In the genomic region with DNA sequence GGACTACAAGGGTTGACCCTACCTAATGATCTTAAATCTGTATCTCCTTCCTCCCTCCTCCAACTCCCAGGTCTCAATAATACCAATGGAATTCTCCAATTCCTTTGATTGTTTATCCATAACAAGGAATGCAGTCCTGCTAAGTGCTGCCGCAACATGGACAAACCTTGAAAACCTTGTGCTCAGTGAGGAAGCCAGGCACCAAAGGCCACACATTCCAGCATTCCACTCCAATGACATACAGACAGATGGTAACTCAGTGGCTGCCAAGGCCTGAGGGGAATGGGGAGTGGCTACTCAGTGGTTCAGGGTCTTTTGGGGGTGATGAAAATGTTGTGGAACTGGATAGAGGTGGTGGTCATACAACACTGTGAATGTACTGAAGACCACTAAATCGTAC, we compare ENCODE assay signal across 20 cellular contexts. TPM values are rescaled to one million over a fixed set of nuclear protein-coding genes. Genes with fewer than 3 reads are reported as not detected.
A peak's percentile ranks its signal among the peaks of the same experiment; 100 is the strongest.
DNase-seq lines count a peak whose midpoint lies in the region; ATAC-seq and TF ChIP-seq lines count a peak whose summit lies in the region.
"Had no signal": no experiment of that assay in that cellular context is flagged by ENCODE, and none has a peak within 500 bp of the region (broad histone marks: within the 10 kb centered on the region; RNA-seq: fewer than 3 reads in every experiment).

No MANE protein-coding gene starts in this region.

- no peak overlapping the region for H2AFZ ChIP-seq in fibroblast of lung (ENCODE audit: low read length)

- H3K27ac ChIP-seq in SJCRH30: peak overlapping the region; percentile 48
- no peak overlapping the region for H3K27ac ChIP-seq in fibroblast of lung (ENCODE audit: insufficient read depth, low read length)
- H3K27ac ChIP-seq: psoas muscle, SK-N-MC, vagina had no signal

- H4K20me1 ChIP-seq in fibroblast of lung (ENCODE audit: control insufficient read depth, extremely low read depth, insufficient read depth, low read length): no peaks in the 10 kb centered on the region

- in situ Hi-C loops in Caki2 (cut with HindIII; ENCODE audit: low pct_unique_long_range_greater_than_20kb, low sequenced_read_pairs): no loop called here

- CTCF ChIA-PET in WTC11 (lab: Charles Lee): interaction anchor here (0.9 to 2.5 kb wide), 8 partner anchors 11 to 519 kb away, joined by 4 to 41 read pairs (median 10); a partner anchor contains a TSS

- H3K4me1 Mint-ChIP-seq in WTC11: no peaks in the 10 kb centered on the region
- H3K4me1 Mint-ChIP-seq: central memory CD8-positive, alpha-beta T cell; stimulated activated effector memory CD8-positive, alpha-beta T cell treated with anti-CD3 and anti-CD28 coated beads, Interleukin-12 subunit alpha, Interleukin-12 subunit beta, amount 100 ng/mL, for 72 hours had no signal

- H3K9me3 Mint-ChIP-seq in WTC11: no peaks in the 10 kb centered on the region
- H3K9me3 Mint-ChIP-seq: CD4-positive, CD25-positive, alpha-beta regulatory T cell; central memory CD8-positive, alpha-beta T cell; stimulated activated effector memory CD8-positive, alpha-beta T cell treated with anti-CD3 and anti-CD28 coated beads, Interleukin-12 subunit alpha, Interleukin-12 subunit beta, amount 100 ng/mL, for 72 hours had no signal

- H3K4me1 ChIP-seq in SJCRH30 (peaks cover 3% of the 10 kb centered on the region; the same call in 1 of the 2 replicates), fibroblast of lung (ENCODE audit: control insufficient read depth, extremely low read depth, insufficient read depth, low read length) (no peaks in the 10 kb centered on the region)
- H3K4me1 ChIP-seq: psoas muscle, vagina had no signal

- H3K79me2 ChIP-seq in fibroblast of lung (ENCODE audit: control insufficient read depth, insufficient read depth, low read length): no peaks in the 10 kb centered on the region

- no peak overlapping the region for H3K9ac ChIP-seq in fibroblast of lung (ENCODE audit: insufficient read depth, low read length)

- POLR2A ChIA-PET in WTC11 (lab: Charles Lee): no interaction called here

- H3K36me3 ChIP-seq in SJCRH30: no peaks in the 10 kb centered on the region
- H3K36me3 ChIP-seq in fibroblast of lung (ENCODE audit: control insufficient read depth, insufficient read depth, low read length): peaks cover 1% of the 10 kb centered on the region
- H3K36me3 ChIP-seq: vagina had no signal

- H3K27me3 Mint-ChIP-seq in WTC11 (ENCODE audit: low read depth): no peaks in the 10 kb centered on the region
- H3K27me3 Mint-ChIP-seq: CD4-positive, CD25-positive, alpha-beta regulatory T cell; central memory CD8-positive, alpha-beta T cell had no signal

- H3K9me3 ChIP-seq in SJCRH30 (replicated peaks) (no peaks in the 10 kb centered on the region), fibroblast of lung (ENCODE audit: control insufficient read depth, insufficient read depth, low read depth, low read length) (no peaks in the 10 kb centered on the region)
- H3K9me3 ChIP-seq: psoas muscle, vagina had no signal

- no peak overlapping the region for H3K27ac Mint-ChIP-seq in WTC11
- H3K27ac Mint-ChIP-seq: CD4-positive, CD25-positive, alpha-beta regulatory T cell; stimulated activated effector memory CD8-positive, alpha-beta T cell treated with anti-CD3 and anti-CD28 coated beads, Interleukin-12 subunit alpha, Interleukin-12 subunit beta, amount 100 ng/mL, for 72 hours had no signal

- no peak for ATAC-seq in WTC11
- no peak for ATAC-seq in HG03280 (IDR thresholded peaks at IDR 0.05; ENCODE audit: unreplicated experiment)
- ATAC-seq: psoas muscle; stimulated activated effector memory CD8-positive, alpha-beta T cell treated with anti-CD3 and anti-CD28 coated beads, Interleukin-12 subunit alpha, Interleukin-12 subunit beta, amount 100 ng/mL, for 72 hours had no signal

- no peak overlapping the region for H3K4me2 ChIP-seq in fibroblast of lung (ENCODE audit: extremely low read depth, insufficient read depth, low read length)

- H3K4me3 Mint-ChIP-seq in WTC11: no peak overlapping the region
- H3K4me3 Mint-ChIP-seq: CD4-positive, CD25-positive, alpha-beta regulatory T cell; central memory CD8-positive, alpha-beta T cell; stimulated activated effector memory CD8-positive, alpha-beta T cell treated with anti-CD3 and anti-CD28 coated beads, Interleukin-12 subunit alpha, Interleukin-12 subunit beta, amount 100 ng/mL, for 72 hours had no signal

- no peak for TF ChIP-seq CTCF in fibroblast of lung (conservative IDR thresholded peaks at IDR 0.05 in 1 of 2, IDR thresholded peaks at IDR 0.05 in 1 of 2; ENCODE audit: low read depth in 1 of 2, low read length in 2 of 2)
- no peak for TF ChIP-seq CTCF in WTC11 (IDR thresholded peaks at IDR 0.05)

- H3K4me3 ChIP-seq in SJCRH30 (no peak overlapping the region), fibroblast of lung (replicated peaks in 1 of 4; ENCODE audit: control extremely low read depth in 1 of 4, insufficient read depth in 1 of 4, low read depth in 3 of 4, low read length in 4 of 4) (no peak overlapping the region)
- H3K4me3 ChIP-seq: psoas muscle, SK-N-MC, vagina had no signal

- H3K27me3 ChIP-seq in SJCRH30 (no peaks in the 10 kb centered on the region), fibroblast of lung (ENCODE audit: control insufficient read depth, insufficient read depth, low read length) (no peaks in the 10 kb centered on the region)
- H3K27me3 ChIP-seq: vagina had no signal

- DNase-seq in Caki2 (ENCODE audit: low read depth) (peak; percentile 4), SJCRH30 (peak in 1 of 2 experiments; percentile 22), fibroblast of lung (ENCODE audit: low read depth in 2 of 2) (peak; percentile 38 to 86), non-pigmented ciliary epithelial cell (ENCODE audit: low read depth) (peak; percentile 57), WTC11 (ENCODE audit: low spot score) (no peak), mesenteric fat pad (ENCODE audit: low spot score) (no peak)
- no peak for DNase-seq in stimulated activated CD4-positive, alpha-beta T cell treated with anti-CD3 and anti-CD28 coated beads, Interleukin-2, amount 100 ng/mL, for 48 hours
- DNase-seq: activated CD8-positive, alpha-beta memory T cell treated with anti-CD3 and anti-CD28 coated beads for 24 hours; CD4-positive, CD25-positive, alpha-beta regulatory T cell; erythroblast; NCI-H1092; NCI-H226; stimulated activated CD4-positive, alpha-beta T cell treated with anti-CD3 and anti-CD28 coated beads, Interleukin-4, amount 100 ng/mL, for 24 hours had no signal

- H3K36me3 Mint-ChIP-seq in WTC11: peaks cover 10% of the 10 kb centered on the region

TF ChIP-seq in WTC11, 78 proteins besides CTCF, POLR2A, EP300 and RAD21 (continues in another document):
- no peak for TF ChIP-seq EMX1 (CRISPR knock-in tag; IDR thresholded peaks at IDR 0.05)
- TF ChIP-seq SMAD4 (CRISPR knock-in tag; IDR thresholded peaks at IDR 0.05): no peak
- no peak for TF ChIP-seq NR2C2 (CRISPR knock-in tag; IDR thresholded peaks at IDR 0.05)
- TF ChIP-seq, protein P1, sequence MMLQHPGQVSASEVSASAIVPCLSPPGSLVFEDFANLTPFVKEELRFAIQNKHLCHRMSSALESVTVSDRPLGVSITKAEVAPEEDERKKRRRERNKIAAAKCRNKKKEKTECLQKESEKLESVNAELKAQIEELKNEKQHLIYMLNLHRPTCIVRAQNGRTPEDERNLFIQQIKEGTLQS (CRISPR knock-in tag; conservative IDR thresholded peaks at IDR 0.05): no peak
- no peak for TF ChIP-seq SOX15 (CRISPR knock-in tag; IDR thresholded peaks at IDR 0.05)

RNA-seq across cellular contexts. Expression of a gene that starts 10.4 kb away (rescaled TPM):
- 55.5 and 76.7 TPM in 2 replicates for total RNA-seq in Caki2 (2014; rRNA removed; shearing (Covaris generic); ENCODE audit: low replicate concordance)
- 29.6 and 29.8 TPM in 2 replicates for total RNA-seq in SJCRH30 (2014; rRNA removed; shearing (Covaris generic))
- total RNA-seq in fibroblast of lung: 7.3 and 10.5 TPM in 2 replicates
- polyA plus RNA-seq in fibroblast of lung: 10.4 and 17.1 TPM in 2 replicates
- 19.7 and 34.0 TPM in 2 replicates for polyA plus RNA-seq in fibroblast of lung (2012)
- polyA minus RNA-seq in fibroblast of lung (ENCODE audit: low replicate concordance): 17.3 and 27.3 TPM in 2 replicates
- 46.5 to 52.9 TPM (median 52.2 TPM) in 3 replicates for total RNA-seq in WTC11 (2021)
- total RNA-seq in mesenteric fat pad: 22.1 TPM

RNA-seq across cellular contexts. Expression of a gene that starts 14.1 kb away (rescaled TPM):
- total RNA-seq in Caki2 (2014; rRNA removed; shearing (Covaris generic); ENCODE audit: low replicate concordance): 0.78 TPM in 1 of 2 replicates, not detected in the other
- 0.10 and 0.67 TPM in 2 replicates for total RNA-seq in SJCRH30 (2014; rRNA removed; shearing (Covaris generic))
- total RNA-seq in fibroblast of lung (1.8 and 3.1 TPM in 2 replicates), WTC11 (2021) (0.78 to 1.5 TPM (median 1.0 TPM) in 3 replicates), mesenteric fat pad (0.80 TPM)
- polyA plus RNA-seq in fibroblast of lung: 0.08 TPM in 1 of 2 replicates, not detected in the other
- 0.14 TPM in 2 replicates for polyA plus RNA-seq in fibroblast of lung (2012)
- polyA minus RNA-seq in fibroblast of lung (ENCODE audit: low replicate concordance): 0.98 TPM in 1 of 2 replicates, not detected in the other

RNA-seq across cellular contexts. Expression of a gene that starts 34.8 kb away (rescaled TPM):
- not detected in 2 replicates for total RNA-seq in Caki2 (2014; rRNA removed; shearing (Covaris generic); ENCODE audit: low replicate concordance)
- 0.15 and 0.16 TPM in 2 replicates for total RNA-seq in SJCRH30 (2014; rRNA removed; shearing (Covaris generic))
- 10.1 and 18.7 TPM in 2 replicates for total RNA-seq in fibroblast of lung
- polyA plus RNA-seq in fibroblast of lung: 21.4 and 61.7 TPM in 2 replicates
- 38.1 and 143 TPM in 2 replicates for polyA plus RNA-seq in fibroblast of lung (2012)
- 40.5 and 212 TPM in 2 replicates for polyA minus RNA-seq in fibroblast of lung (ENCODE audit: low replicate concordance)
- total RNA-seq in WTC11 (2021): 1.8 to 3.7 TPM (median 3.2 TPM) in 3 replicates
- total RNA-seq in mesenteric fat pad: 72.1 TPM
- total RNA-seq: CD4-positive, CD25-positive, alpha-beta regulatory T cell had no signal
- polyA plus RNA-seq: CD4-positive, CD25-positive, alpha-beta regulatory T cell had no signal

RNA-seq across cellular contexts. Expression of a gene that starts 48.7 kb away (rescaled TPM):
- total RNA-seq in Caki2 (2014; rRNA removed; shearing (Covaris generic); ENCODE audit: low replicate concordance): not detected in 2 replicates
- total RNA-seq in SJCRH30 (2014; rRNA removed; shearing (Covaris generic)): not detected in 2 replicates
- total RNA-seq in fibroblast of lung (0.17 and 0.26 TPM in 2 replicates), WTC11 (2021) (0.23 to 0.31 TPM (median 0.27 TPM) in 3 replicates), mesenteric fat pad (5.4 TPM)
- 0.06 and 0.09 TPM in 2 replicates for polyA plus RNA-seq in fibroblast of lung
- polyA plus RNA-seq in fibroblast of lung (2012): 0.05 and 0.09 TPM in 2 replicates
- 0.11 TPM in 1 of 2 replicates, not detected in the other for polyA minus RNA-seq in fibroblast of lung (ENCODE audit: low replicate concordance)

RNA-seq across cellular contexts. Expression of a gene that starts 57.5 kb away (rescaled TPM):
- not detected in 2 replicates for total RNA-seq in Caki2 (2014; rRNA removed; shearing (Covaris generic); ENCODE audit: low replicate concordance)
- total RNA-seq in SJCRH30 (2014; rRNA removed; shearing (Covaris generic)): 0.05 and 0.06 TPM in 2 replicates
- not detected in 2 replicates for total RNA-seq in fibroblast of lung
- not detected in 2 replicates for polyA plus RNA-seq in fibroblast of lung
- polyA plus RNA-seq in fibroblast of lung (2012): not detected in 2 replicates
- not detected in 2 replicates for polyA minus RNA-seq in fibroblast of lung (ENCODE audit: low replicate concordance)
- total RNA-seq in WTC11 (2021): 0.28 to 0.32 TPM (median 0.30 TPM) in 3 replicates
- not detected for total RNA-seq in mesenteric fat pad
- total RNA-seq: CD4-positive, CD25-positive, alpha-beta regulatory T cell; HT1080 had no signal
- polyA plus RNA-seq: CD4-positive, CD25-positive, alpha-beta regulatory T cell had no signal

Comparison
In these comparisons a context has a peak if more than half of its experiments do, and no peak if none do; other contexts are left out.
1. DNase-seq: peak in Caki2 (single experiment), fibroblast of lung (2 of 2) and non-pigmented ciliary epithelial cell (single experiment); none in stimulated activated CD4-positive, alpha-beta T cell treated with anti-CD3 and anti-CD28 coated beads, Interleukin-2, amount 100 ng/mL, for 48 hours (0 of 2), WTC11 (single experiment) and mesenteric fat pad (single experiment).